ENCODE assay signal across 15 cellular contexts in genomic region chr2:31580321-31581117, GRCh38. TPM values are rescaled to one million over a fixed set of nuclear protein-coding genes. Genes with fewer than 3 reads are reported as not detected.
DNase-seq lines count a peak whose midpoint lies in the region; ATAC-seq and TF ChIP-seq lines count a peak whose summit lies in the region.
"Had no signal": no experiment of that assay in that cellular context is flagged by ENCODE, and none has a peak within 500 bp of the region (broad histone marks: within the 10 kb centered on the region; RNA-seq: fewer than 3 reads in every experiment).

TSS of gene SRD5A2 (minus strand) at chr2:31580938. CDS start at chr2:31580900, 38 bp downstream.

- H3K27ac ChIP-seq in HUES48 (ENCODE audit: low read depth, low read length): no peak within 1 kb of the TSS
- H3K27ac ChIP-seq in WERI-Rb-1: no peak within 1 kb of the TSS
- H3K27ac ChIP-seq in iPS-20b (ENCODE audit: low read length): no peak within 1 kb of the TSS
- peak within 1 kb of the TSS; percentile 75 to 79 for H3K27ac ChIP-seq in prostate gland
- H3K27ac ChIP-seq in ascending aorta: no peak within 1 kb of the TSS
- H3K27ac ChIP-seq: GM23248 had no signal

- intact Hi-C loops in prostate gland (cut with DNase I): loop anchor here (5.0 to 10.0 kb wide), 3 partner anchors 53 to 254 kb away; no protein-coding TSS in a partner anchor
- intact Hi-C loops in ascending aorta (cut with DNase I): no loop called here

- H3K27me3 ChIP-seq in HUES48 (ENCODE audit: control insufficient read depth, insufficient read depth, low read length): peaks cover 54% of the 10 kb centered on the region
- H3K27me3 ChIP-seq in WERI-Rb-1 (ENCODE audit: insufficient read depth, low read depth, severe bottlenecking): peaks cover 78% of the 10 kb centered on the region
- H3K27me3 ChIP-seq in iPS-20b (ENCODE audit: insufficient read depth, low read length): peaks cover 71% of the 10 kb centered on the region
- H3K27me3 ChIP-seq in prostate gland (replicated peaks; ENCODE audit: insufficient read depth): peaks cover 7% of the 10 kb centered on the region
- no peaks in the 10 kb centered on the region for H3K27me3 ChIP-seq in ascending aorta

- no peak within 1 kb of the TSS for H3K4me3 Mint-ChIP-seq in naive thymus-derived CD8-positive, alpha-beta T cell
- H3K4me3 Mint-ChIP-seq: activated T-cell treated with anti-CD3 and anti-CD28 coated beads, Interleukin-2, amount 50 U/mL, for 24 hours; CD8-positive, alpha-beta T cell had no signal

- peaks cover 41 to 54% (median 49%) of the 10 kb centered on the region in 5 donors for H3K27me3 Mint-ChIP-seq in naive thymus-derived CD8-positive, alpha-beta T cell

- TF ChIP-seq POLR2A in prostate gland (IDR thresholded peaks at IDR 0.05): no peak

- no peak within 1 kb of the TSS for H3K9ac ChIP-seq in HUES48 (ENCODE audit: low read depth, low read length)
- H3K9ac ChIP-seq in iPS-20b (ENCODE audit: low read depth, low read length): no peak within 1 kb of the TSS
- H3K9ac ChIP-seq: GM23248 had no signal

- H3K4me3 ChIP-seq in HUES48 (ENCODE audit: low read depth, low read length) (peak within 1 kb of the TSS; percentile 64), WERI-Rb-1 (ENCODE audit: low read depth, low read length) (no peak within 1 kb of the TSS), iPS-20b (ENCODE audit: low read length) (peak within 1 kb of the TSS; percentile 68), prostate gland (peak within 1 kb of the TSS; percentile 39 to 44), ascending aorta (no peak within 1 kb of the TSS)
- H3K4me3 ChIP-seq: GM23248 had no signal

- H3K27ac Mint-ChIP-seq in naive thymus-derived CD8-positive, alpha-beta T cell: no peak within 1 kb of the TSS
- H3K27ac Mint-ChIP-seq: activated T-cell treated with anti-CD3 and anti-CD28 coated beads, Interleukin-2, amount 50 U/mL, for 24 hours; CD8-positive, alpha-beta T cell had no signal

- 1% methylated on average over 76 of the region's 76 CpGs for WGBS in prostate gland

- POLR2A ChIA-PET in naive thymus-derived CD8-positive, alpha-beta T cell (lab: Charles Lee): no interaction called here

- TF ChIP-seq CTCF in WERI-Rb-1 (IDR thresholded peaks at IDR 0.05; ENCODE audit: low read depth, low read length): no peak
- no peak for TF ChIP-seq CTCF in prostate gland (IDR thresholded peaks at IDR 0.05)
- no peak for TF ChIP-seq CTCF in ascending aorta (IDR thresholded peaks at IDR 0.05)

- DNase-seq in WERI-Rb-1: peak; percentile 23
- DNase-seq in prostate gland (ENCODE audit: low spot score): no peak
- no peak for DNase-seq in 8988T
- no peak for DNase-seq in Ammon's horn (ENCODE audit: low spot score)
- no peak for DNase-seq in naive thymus-derived CD8-positive, alpha-beta T cell
- no peak for DNase-seq in ascending aorta (ENCODE audit: low spot score in 2 of 2)
- DNase-seq: activated T-cell treated with anti-CD3 and anti-CD28 coated beads, Interleukin-2, amount 50 U/mL, for 24 hours; amniotic stem cell; cortex of kidney; GM23248; NCI-H2171 had no signal

- H3K4me1 ChIP-seq in HUES48 (ENCODE audit: control insufficient read depth, insufficient read depth, low read length) (peaks cover 5% of the 10 kb centered on the region; the same call in 1 of the 2 replicates), iPS-20b (ENCODE audit: insufficient read depth, low read length) (no peaks in the 10 kb centered on the region), prostate gland (replicated peaks) (no peaks in the 10 kb centered on the region), ascending aorta (no peaks in the 10 kb centered on the region)

- peaks cover 0 to 14% (median 0%) of the 10 kb centered on the region in 3 donors for H3K36me3 Mint-ChIP-seq in naive thymus-derived CD8-positive, alpha-beta T cell
- H3K36me3 Mint-ChIP-seq: CD8-positive, alpha-beta T cell had no signal

- H3K9me3 ChIP-seq in HUES48 (ENCODE audit: control insufficient read depth, insufficient read depth, low read length) (no peaks in the 10 kb centered on the region), WERI-Rb-1 (ENCODE audit: severe bottlenecking) (peaks cover 9% of the 10 kb centered on the region), iPS-20b (ENCODE audit: insufficient read depth, low read depth, low read length) (no peaks in the 10 kb centered on the region), prostate gland (no peaks in the 10 kb centered on the region), ascending aorta (no peaks in the 10 kb centered on the region)

- H3K36me3 ChIP-seq in HUES48 (ENCODE audit: control insufficient read depth, insufficient read depth, low read length): no peaks in the 10 kb centered on the region
- no peaks in the 10 kb centered on the region for H3K36me3 ChIP-seq in WERI-Rb-1
- H3K36me3 ChIP-seq in iPS-20b (ENCODE audit: insufficient read depth, low read depth, low read length): no peaks in the 10 kb centered on the region
- no peaks in the 10 kb centered on the region for H3K36me3 ChIP-seq in prostate gland
- H3K36me3 ChIP-seq in ascending aorta: no peaks in the 10 kb centered on the region

- peaks cover 0 to 7% (median 3%) of the 10 kb centered on the region in 9 donors for H3K9me3 Mint-ChIP-seq in naive thymus-derived CD8-positive, alpha-beta T cell
- H3K9me3 Mint-ChIP-seq: activated T-cell treated with anti-CD3 and anti-CD28 coated beads, Interleukin-2, amount 50 U/mL, for 24 hours had no signal

- H3K4me1 Mint-ChIP-seq in naive thymus-derived CD8-positive, alpha-beta T cell: peaks cover 0 to 7% (median 5%) of the 10 kb centered on the region in 4 donors

- no peak for ATAC-seq in naive thymus-derived CD8-positive, alpha-beta T cell
- ATAC-seq: CD8-positive, alpha-beta T cell had no signal

RNA-seq across cellular contexts. Expression of gene SRD5A2, which starts in this region (rescaled TPM):
- total RNA-seq in prostate gland (1 to 10 TPM; 5.0 to 8.5 TPM), ascending aorta (not detected)
- total RNA-seq in naive thymus-derived CD8-positive, alpha-beta T cell: not detected
- polyA plus RNA-seq in naive thymus-derived CD8-positive, alpha-beta T cell: under 1 TPM in 1 of 3 donors, not detected in 2; 0.09 TPM
- total RNA-seq: CD8-positive, alpha-beta T cell; GM23248 had no signal
- polyA plus RNA-seq: GM23248, small intestine had no signal

Comparison
In these comparisons a context has a peak if more than half of its experiments do, and no peak if none do; other contexts are left out.
1. H3K27ac ChIP-seq: peak in prostate gland (2 of 2); none in HUES48 (single experiment), WERI-Rb-1 (single experiment), iPS-20b (single experiment) and ascending aorta (0 of 2).
2. H3K4me3 ChIP-seq: peak in HUES48 (single experiment), iPS-20b (single experiment) and prostate gland (2 of 2); none in WERI-Rb-1 (single experiment) and ascending aorta (0 of 2).